ENCODE assay signal across 8 cellular contexts in genomic region chr17:1684307-1685189, GRCh38. TPM values are rescaled to one million over a fixed set of nuclear protein-coding genes. Genes with fewer than 3 reads are reported as not detected.
A peak's percentile ranks its signal among the peaks of the same experiment; 100 is the strongest.
DNase-seq lines count a peak whose midpoint lies in the region; TF ChIP-seq lines count a peak whose summit lies in the region.

TSS of gene PRPF8 (minus strand) at chr17:1684867. CDS start at chr17:1684571, 296 bp downstream.

- intact Hi-C loops in stomach (cut with DNase I; ENCODE audit: low total_unique reads) = no loop called here

- peak within 1 kb of the TSS; percentile 88 for H3K4me2 ChIP-seq in MM.1S (ENCODE audit: low read depth, low read length)
- peak within 1 kb of the TSS; percentile 86 for H3K4me2 ChIP-seq in neural cell (ENCODE audit: low read length)

- H3K9me3 ChIP-seq in ES-I3 (ENCODE audit: control insufficient read depth, insufficient read depth, low read length) (no peaks in the 10 kb centered on the region), HAP-1 (no peaks in the 10 kb centered on the region), MM.1S (replicated peaks; ENCODE audit: insufficient read depth, low read length) (no peaks in the 10 kb centered on the region), neural cell (ENCODE audit: low read length) (no peaks in the 10 kb centered on the region), stomach (no peaks in the 10 kb centered on the region)

- peaks cover 3% of the 10 kb centered on the region; the same call in 1 of the 2 replicates for H4K20me1 ChIP-seq in MM.1S (ENCODE audit: insufficient read depth, low read length)
- peaks cover 5% of the 10 kb centered on the region for H4K20me1 ChIP-seq in neural cell (ENCODE audit: insufficient read depth)

- TF ChIP-seq POLR2A in stomach (IDR thresholded peaks at IDR 0.05) = peak in 2 of 4 donors; percentile 71 to 79

- WGBS in stomach, 5 donors = 0 to 1% (median 0%) methylated on average over 60 to 74 of the region's 74 CpGs

- peak; percentile 83 for TF ChIP-seq EP300 in neural cell (conservative IDR thresholded peaks at IDR 0.05; ENCODE audit: poor library complexity, severe bottlenecking)
- no peak for TF ChIP-seq EP300 in stomach (IDR thresholded peaks at IDR 0.05)

- DNase-seq in HAP-1 (ENCODE audit: low spot score in 2 of 2) = peak; percentile 96 to 98
- peak; percentile 98 for DNase-seq in MM.1S
- peak; percentile 70 for DNase-seq in SIG-M5 (lab: John Stamatoyannopoulos, UW)
- DNase-seq in activated gamma-delta T cell (lab: John Stamatoyannopoulos, UW) = peak; percentile 85
- peak; percentile 98 for DNase-seq in fibroblast of villous mesenchyme (ENCODE audit: low read depth)
- DNase-seq in stomach = peak; percentile 99

- no peak for TF ChIP-seq RAD21 in neural cell (conservative IDR thresholded peaks at IDR 0.05)

- H3K9ac ChIP-seq in ES-I3 (ENCODE audit: low read depth, low read length) = peak within 1 kb of the TSS; percentile 92
- peak within 1 kb of the TSS; percentile 92 for H3K9ac ChIP-seq in MM.1S (ENCODE audit: low read length)
- peak within 1 kb of the TSS; percentile 98 for H3K9ac ChIP-seq in neural cell (ENCODE audit: low read length)

- in situ Hi-C loops in HAP-1 (cut with MboI; ENCODE audit: low sequenced_read_pairs) = no loop called here

- H3K79me2 ChIP-seq in MM.1S (ENCODE audit: low read length) (peaks cover 51% of the 10 kb centered on the region), neural cell (replicated peaks; ENCODE audit: insufficient read depth, low read length) (peaks cover 40% of the 10 kb centered on the region)

- H2AFZ ChIP-seq in MM.1S (ENCODE audit: low read length) (peak within 1 kb of the TSS; percentile 94), neural cell (ENCODE audit: low read depth, low read length) (peak within 1 kb of the TSS; percentile 81)

- H3K27ac ChIP-seq in MM.1S (ENCODE audit: low read length) (peak within 1 kb of the TSS; percentile 65; the same call in 1 of the 2 replicates), neural cell (ENCODE audit: low read length) (peak within 1 kb of the TSS; percentile 97), stomach (peak within 1 kb of the TSS; percentile 88 to 97 (median 96))

- H3K27me3 ChIP-seq in HAP-1 (ENCODE audit: low read depth) (no peaks in the 10 kb centered on the region), MM.1S (replicated peaks; ENCODE audit: insufficient read depth, low read length) (no peaks in the 10 kb centered on the region), neural cell (ENCODE audit: insufficient read depth, low read depth, low read length) (no peaks in the 10 kb centered on the region), stomach (no peaks in the 10 kb centered on the region)

- no peaks in the 10 kb centered on the region for H3K4me1 ChIP-seq in ES-I3 (ENCODE audit: insufficient read depth, low read length)
- peaks cover 8% of the 10 kb centered on the region for H3K4me1 ChIP-seq in HAP-1
- peaks cover 5% of the 10 kb centered on the region; the same call in 1 of the 2 replicates for H3K4me1 ChIP-seq in MM.1S (ENCODE audit: low read length)
- peaks cover 17 to 32% (median 23%) of the 10 kb centered on the region in 4 donors for H3K4me1 ChIP-seq in stomach

- H3K4me3 ChIP-seq in HAP-1 = peak within 1 kb of the TSS; percentile 99
- peak within 1 kb of the TSS; percentile 92 for H3K4me3 ChIP-seq in MM.1S (ENCODE audit: low read length)
- H3K4me3 ChIP-seq in fibroblast of villous mesenchyme (ENCODE audit: low read depth, low read length) = peak within 1 kb of the TSS; percentile 78
- peak within 1 kb of the TSS; percentile 89 for H3K4me3 ChIP-seq in neural cell (ENCODE audit: low read length)
- H3K4me3 ChIP-seq in stomach = peak within 1 kb of the TSS; percentile 79 to 98 (median 85)

- H3K9me2 ChIP-seq in MM.1S (replicated peaks; ENCODE audit: insufficient read depth, low read length) (no peaks in the 10 kb centered on the region), neural cell (ENCODE audit: insufficient read depth, low read length) (no peaks in the 10 kb centered on the region)

- H3F3A ChIP-seq in MM.1S (ENCODE audit: insufficient read depth, low read length) (no peaks in the 10 kb centered on the region), neural cell (ENCODE audit: insufficient read depth, low read length, poor library complexity, severe bottlenecking) (no peaks in the 10 kb centered on the region)

- H3K36me3 ChIP-seq in ES-I3 (ENCODE audit: insufficient read depth, low read length) (peaks cover 36% of the 10 kb centered on the region), HAP-1 (replicated peaks) (peaks cover 41% of the 10 kb centered on the region), MM.1S (replicated peaks; ENCODE audit: insufficient read depth, low read length) (peaks cover 24% of the 10 kb centered on the region), neural cell (ENCODE audit: insufficient read depth, low read length) (peaks cover 14% of the 10 kb centered on the region), stomach (peaks cover 31 to 41% (median 39%) of the 10 kb centered on the region in 4 donors)

- TF ChIP-seq CTCF in MM.1S (IDR thresholded peaks at IDR 0.05; ENCODE audit: low read length) (no peak), fibroblast of villous mesenchyme (IDR thresholded peaks at IDR 0.05; ENCODE audit: insufficient read depth, low read depth, low read length) (no peak), neural cell (IDR thresholded peaks at IDR 0.05; ENCODE audit: poor library complexity, severe bottlenecking) (no peak), stomach (IDR thresholded peaks at IDR 0.05) (peak in 2 of 7 experiments; percentile 12 to 16)

TF ChIP-seq in neural cell, 6 proteins besides CTCF, POLR2A, EP300 and RAD21:
- TF ChIP-seq MXI1 (conservative IDR thresholded peaks at IDR 0.05; ENCODE audit: poor library complexity, severe bottlenecking) (peak; percentile 78), REST (IDR thresholded peaks at IDR 0.05; ENCODE audit: borderline replicate concordance) (peak; percentile 70), POLR2AphosphoS5 (IDR thresholded peaks at IDR 0.05) (peak; percentile 99), SMC3 (conservative IDR thresholded peaks at IDR 0.05; ENCODE audit: poor library complexity) (peak; percentile 16), EZH2 (IDR thresholded peaks at IDR 0.05; ENCODE audit: borderline replicate concordance, insufficient read depth, low read length, poor library complexity, severe bottlenecking) (no peak), TAF1 (IDR thresholded peaks at IDR 0.05; ENCODE audit: low read depth) (peak; percentile 65)

RNA-seq across cellular contexts. Expression of gene PRPF8, which starts in this region (rescaled TPM):
- total RNA-seq in fibroblast of villous mesenchyme = 107 and 117 TPM in 2 replicates
- polyA plus RNA-seq in neural cell = 43.9 and 56.9 TPM in 2 replicates
- polyA minus RNA-seq in neural cell = 149 and 158 TPM in 2 replicates
- total RNA-seq in stomach = 100 to 1,000 TPM; 126 to 252 (median 201) TPM
- polyA plus RNA-seq in stomach = 10 to 100 TPM; 33.6 to 83.4 (median 38.4) TPM

Comparison
In these comparisons a context has a peak if more than half of its experiments do, and no peak if none do; other contexts are left out.
1. Peak in every context shown above with its lines: DNase-seq, H3K4me3 ChIP-seq and H3K27ac ChIP-seq.